In genomic region chr4:37243722-37244582, GRCh38 we compare ENCODE assay signal across 1 cellular context.
TF ChIP-seq lines count a peak whose summit lies in the region.

No MANE protein-coding gene starts in this region.

TF ChIP-seq in WTC11, 78 proteins besides CTCF, POLR2A, EP300 and RAD21 (continued from another document):
- TF ChIP-seq E2F1 (CRISPR knock-in tag; IDR thresholded peaks at IDR 0.05) = no peak
- no peak for TF ChIP-seq NFYB (CRISPR knock-in tag; conservative IDR thresholded peaks at IDR 0.05; ENCODE audit: low read depth)
- TF ChIP-seq FOXP1 (CRISPR knock-in tag; IDR thresholded peaks at IDR 0.05; ENCODE audit: borderline replicate concordance) = peak; percentile 25; the same call in 1 of the 2 replicates
- TF ChIP-seq MAX (CRISPR knock-in tag; IDR thresholded peaks at IDR 0.05) = peak; percentile 69
- TF ChIP-seq E2F5 (CRISPR knock-in tag; IDR thresholded peaks at IDR 0.05) = 0 out of 2 replicates have a peak, but pooled peaks have one; percentile 25
- peak; percentile 81 for TF ChIP-seq HMGXB4 (CRISPR knock-in tag; IDR thresholded peaks at IDR 0.05)
- TF ChIP-seq USF1 (CRISPR knock-in tag; IDR thresholded peaks at IDR 0.05) = no peak
- no peak for TF ChIP-seq JAZF1 (CRISPR knock-in tag; IDR thresholded peaks at IDR 0.05)
